In genomic region chr7:74523015-74523414, GRCh38 we compare ENCODE assay signal across 27 cellular contexts.
DNase-seq lines count a peak whose midpoint lies in the region; ATAC-seq, FAIRE-seq and TF ChIP-seq lines count a peak whose summit lies in the region.
"Had no signal": no experiment of that assay in that cellular context is flagged by ENCODE, and none has a peak within 500 bp of the region (broad histone marks: within the 10 kb centered on the region; RNA-seq: fewer than 3 reads in every experiment).

No MANE protein-coding gene starts in this region.

- H3K9ac ChIP-seq in mammary epithelial cell (ENCODE audit: insufficient read depth, low read length) = no peak overlapping the region
- H3K9ac ChIP-seq: BLaER1 treated with 17β-estradiol and CSF1 and Interleukin-3, amounts not matched to agents 10 nM and 100 nM had no signal

- H3K27me3 ChIP-seq in mammary epithelial cell (ENCODE audit: insufficient read depth, low read length) = no peaks in the 10 kb centered on the region
- H3K27me3 ChIP-seq: BE2C; BLaER1 treated with 17β-estradiol and CSF1 and Interleukin-3, amounts not matched to agents 10 nM and 100 nM had no signal

- H3K4me3 ChIP-seq in mammary epithelial cell (replicated peaks in 1 of 3; ENCODE audit: insufficient read depth in 1 of 3, low read depth in 2 of 3, low read length in 3 of 3) = no peak overlapping the region
- H3K4me3 ChIP-seq: A549; BLaER1 treated with 17β-estradiol and CSF1 and Interleukin-3, amounts not matched to agents 10 nM and 100 nM; GM23338 had no signal

- ATAC-seq in HG03342 (IDR thresholded peaks at IDR 0.05; ENCODE audit: unreplicated experiment) = no peak
- ATAC-seq: A549, GM23338, HCT116 had no signal

- 93% methylated on average over 2 of the region's 4 CpGs for WGBS in mammary epithelial cell (ENCODE audit: low coverage, missing lambda C conversion rate)

- POLR2A ChIA-PET in MCF 10A (lab: Yijun Ruan, JAX) = interaction anchor here (0.6 to 0.9 kb wide), 2 partner anchors 22 to 24 kb away, joined by 3 read pairs; no protein-coding TSS in a partner anchor
- POLR2A ChIA-PET in RWPE1 (lab: Yijun Ruan, JAX; ENCODE audit: low non-redundant PET) = no interaction called here

- peaks cover 17% of the 10 kb centered on the region for H3K4me1 ChIP-seq in mammary epithelial cell (ENCODE audit: insufficient read depth, low read length)
- H3K4me1 ChIP-seq: A549, BE2C had no signal

- H3K36me3 Mint-ChIP-seq in MCF 10A (ENCODE audit: insufficient read depth, unreplicated experiment) = peaks cover 77% of the 10 kb centered on the region
- no peaks in the 10 kb centered on the region for H3K36me3 Mint-ChIP-seq in activated T-helper 1 cell treated with anti-CD3 and anti-CD28 coated beads, Interleukin-12 subunit alpha, Interleukin-12 subunit beta, Interleukin-2, Interleukin-4 antibody, amounts not matched to agents 30 ng/mL and 10 ng/mL and 1 ng/mL, durations not matched to agents 14 hours and 24 hours and 36 hours (ENCODE audit: low read depth)
- H3K36me3 Mint-ChIP-seq: CD14-positive monocyte had no signal

- H3K79me2 ChIP-seq in mammary epithelial cell (ENCODE audit: insufficient read depth, low read length) = no peaks in the 10 kb centered on the region

- BruUV-seq in MCF 10A (replicated peaks; lab: Mats Ljungman, UMichigan) = no TSS peak
- no TSS peak for BruUV-seq in mammary epithelial cell (replicated peaks; lab: Mats Ljungman, UMichigan)

- peak overlapping the region; percentile 35 for H3K27ac Mint-ChIP-seq in MCF 10A (ENCODE audit: low read depth, unreplicated experiment)
- H3K27ac Mint-ChIP-seq in activated T-helper 1 cell treated with anti-CD3 and anti-CD28 coated beads, Interleukin-12 subunit alpha, Interleukin-12 subunit beta, Interleukin-2, Interleukin-4 antibody, amounts not matched to agents 30 ng/mL and 10 ng/mL and 1 ng/mL, durations not matched to agents 14 hours and 24 hours and 36 hours = no peak overlapping the region
- H3K27ac Mint-ChIP-seq: CD4-positive, alpha-beta T cell; CD8-positive, alpha-beta memory T cell; GM23338; HFFc6 had no signal

- H3K27me3 Mint-ChIP-seq in MCF 10A (ENCODE audit: insufficient read depth, unreplicated experiment) = no peaks in the 10 kb centered on the region
- H3K27me3 Mint-ChIP-seq in activated T-helper 1 cell treated with anti-CD3 and anti-CD28 coated beads, Interleukin-12 subunit alpha, Interleukin-12 subunit beta, Interleukin-2, Interleukin-4 antibody, amounts not matched to agents 30 ng/mL and 10 ng/mL and 1 ng/mL, durations not matched to agents 14 hours and 24 hours and 36 hours (ENCODE audit: insufficient read depth) = no peaks in the 10 kb centered on the region
- H3K27me3 Mint-ChIP-seq: CD4-positive, alpha-beta T cell had no signal

- H3K9me3 ChIP-seq in mammary epithelial cell (replicated peaks; ENCODE audit: insufficient read depth, low read length) = no peaks in the 10 kb centered on the region
- H3K9me3 ChIP-seq: BE2C had no signal

- H3K27ac ChIP-seq in mammary epithelial cell (ENCODE audit: insufficient read depth, low read depth, low read length) (no peak overlapping the region), RWPE1 (peak overlapping the region; percentile 89), epithelial cell of prostate (peak overlapping the region; percentile 74)
- H3K27ac ChIP-seq: A549; BLaER1 treated with 17β-estradiol and CSF1 and Interleukin-3, amounts not matched to agents 10 nM and 100 nM had no signal

- no peak overlapping the region for H3K4me2 ChIP-seq in mammary epithelial cell (ENCODE audit: insufficient read depth, low read depth, low read length)
- H3K4me2 ChIP-seq: A549; BLaER1 treated with 17β-estradiol and CSF1 and Interleukin-3, amounts not matched to agents 10 nM and 100 nM; GM23338 had no signal

- in situ Hi-C loops in mammary epithelial cell (cut with MboI; ENCODE audit: low sequenced_read_pairs in 2 of 2) = no loop called here

- intact Hi-C loops in MCF 10A (cut with micrococcal nuclease) = no loop called here
- intact Hi-C loops in mammary epithelial cell (cut with micrococcal nuclease) = no loop called here
- intact Hi-C loops in activated T-helper 1 cell treated with anti-CD3 and anti-CD28 coated beads, Interleukin-12 subunit alpha, Interleukin-12 subunit beta, Interleukin-2, Interleukin-4 antibody, amounts not matched to agents 30 ng/mL and 10 ng/mL and 1 ng/mL, durations not matched to agents 14 hours and 24 hours and 36 hours (cut with micrococcal nuclease) = no loop called here

- TF ChIP-seq CTCF in MCF 10A (IDR thresholded peaks at IDR 0.05; ENCODE audit: unreplicated experiment) (no peak), mammary epithelial cell (conservative IDR thresholded peaks at IDR 0.05 in 1 of 2, IDR thresholded peaks at IDR 0.05 in 1 of 2; ENCODE audit: extremely low read depth in 1 of 2, insufficient read depth in 1 of 2, low read depth in 1 of 2, low read length in 2 of 2) (no peak), RWPE1 (conservative IDR thresholded peaks at IDR 0.05; ENCODE audit: low read depth) (no peak)

- no peak overlapping the region for H3K4me3 Mint-ChIP-seq in MCF 10A (ENCODE audit: unreplicated experiment)
- H3K4me3 Mint-ChIP-seq in activated T-helper 1 cell treated with anti-CD3 and anti-CD28 coated beads, Interleukin-12 subunit alpha, Interleukin-12 subunit beta, Interleukin-2, Interleukin-4 antibody, amounts not matched to agents 30 ng/mL and 10 ng/mL and 1 ng/mL, durations not matched to agents 14 hours and 24 hours and 36 hours = no peak overlapping the region
- H3K4me3 Mint-ChIP-seq: CD14-positive monocyte; CD4-positive, alpha-beta T cell; CD8-positive, alpha-beta memory T cell; GM23338; H9; HFFc6 had no signal

- H3K36me3 ChIP-seq in mammary epithelial cell (ENCODE audit: insufficient read depth, low read length) = no peaks in the 10 kb centered on the region

- DNase-seq in MCF 10A (ENCODE audit: unreplicated experiment) (no peak), mammary epithelial cell (no peak), RWPE1 (ENCODE audit: low spot score) (no peak), epithelial cell of prostate (ENCODE audit: low read depth, low spot score) (no peak), frontal cortex (ENCODE audit: low spot score in 2 of 2) (no peak)
- DNase-seq in activated T-helper 1 cell treated with anti-CD3 and anti-CD28 coated beads, Interleukin-12 subunit alpha, Interleukin-12 subunit beta, Interleukin-2, Interleukin-4 antibody, amounts not matched to agents 30 ng/mL and 10 ng/mL and 1 ng/mL, durations not matched to agents 14 hours and 24 hours and 36 hours (ENCODE audit: low spot score) = no peak
- DNase-seq: 8988T; ACHN; AML-193; BE2C; CD4-positive, alpha-beta T cell; CD8-positive, alpha-beta memory T cell; DMS 273 treated with DMSO at 0.1 percent for 48 hours; DMS79; EL; GDM1; H9; HFFc6 had no signal

- dilution Hi-C loops in mammary epithelial cell (cut with HindIII; ENCODE audit: low sequenced_read_pairs) = loop anchor here (5.0 kb wide), 1 partner anchor 36 kb away; no protein-coding TSS in a partner anchor

- H3K4me1 Mint-ChIP-seq in MCF 10A (ENCODE audit: insufficient read depth, unreplicated experiment) = peaks cover 9% of the 10 kb centered on the region
- no peaks in the 10 kb centered on the region for H3K4me1 Mint-ChIP-seq in activated T-helper 1 cell treated with anti-CD3 and anti-CD28 coated beads, Interleukin-12 subunit alpha, Interleukin-12 subunit beta, Interleukin-2, Interleukin-4 antibody, amounts not matched to agents 30 ng/mL and 10 ng/mL and 1 ng/mL, durations not matched to agents 14 hours and 24 hours and 36 hours (ENCODE audit: low read depth)
- H3K4me1 Mint-ChIP-seq: CD14-positive monocyte; CD8-positive, alpha-beta memory T cell had no signal

- FAIRE-seq in frontal cortex (lab: Jason Lieb, UNC) = no peak
- FAIRE-seq: A549, D721Med, GM12891, GM18507 had no signal

- H4K20me1 ChIP-seq in mammary epithelial cell (ENCODE audit: insufficient read depth, low read length) = no peaks in the 10 kb centered on the region

- no peak overlapping the region for H2AFZ ChIP-seq in mammary epithelial cell (ENCODE audit: low read depth, low read length)
- H2AFZ ChIP-seq: GM23338 had no signal

- CTCF ChIA-PET in MCF 10A (lab: Yijun Ruan, JAX) (interaction anchor here (0.6 kb wide), 1 partner anchor 51 kb away, joined by 3 read pairs; no protein-coding TSS in a partner anchor), mammary epithelial cell (lab: Charles Lee; ENCODE audit: low non-redundant PET) (no interaction called here), RWPE1 (lab: Yijun Ruan, JAX) (no interaction called here)

- H3K9me3 Mint-ChIP-seq in MCF 10A (ENCODE audit: unreplicated experiment) = no peaks in the 10 kb centered on the region
- peaks cover 3% of the 10 kb centered on the region for H3K9me3 Mint-ChIP-seq in activated T-helper 1 cell treated with anti-CD3 and anti-CD28 coated beads, Interleukin-12 subunit alpha, Interleukin-12 subunit beta, Interleukin-2, Interleukin-4 antibody, amounts not matched to agents 30 ng/mL and 10 ng/mL and 1 ng/mL, durations not matched to agents 14 hours and 24 hours and 36 hours
- H3K9me3 Mint-ChIP-seq: CD4-positive, alpha-beta T cell; GM23338; H9; HFFc6 had no signal
